ENCODE assay signal across 7 cellular contexts in the genomic region with DNA sequence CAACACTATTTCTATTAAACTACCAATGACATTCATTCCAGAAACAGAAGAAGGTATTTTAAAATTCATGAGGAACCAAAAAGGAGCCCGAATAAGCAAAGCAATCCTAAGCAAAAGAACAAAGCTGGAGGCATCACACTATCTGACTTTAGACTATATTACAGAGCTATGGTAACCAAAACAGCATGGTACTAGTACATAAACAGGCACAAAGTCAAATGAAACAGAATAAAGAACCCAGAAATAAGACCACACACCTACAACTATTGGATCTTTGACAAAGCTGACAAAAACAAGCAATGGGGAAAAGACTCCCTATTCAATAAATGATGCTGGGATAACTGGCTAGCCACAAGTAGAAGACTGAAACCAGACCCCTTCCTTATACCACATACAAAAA.
"Had no signal": no experiment of that assay in that cellular context is flagged by ENCODE, and none has a peak within 500 bp of the region (broad histone marks: within the 10 kb centered on the region; RNA-seq: fewer than 3 reads in every experiment).

No MANE protein-coding gene starts in this region.

- FAIRE-seq: G401.6, GM12878, GM12891, GM12892, GM19239 had no signal

- H3K4me3 ChIP-seq: GM12878 had no signal

- DNase-seq: GDM1, GF-D8 had no signal

- ATAC-seq: GM12878 had no signal
